Comparison of ENCODE assay signal across 22 cellular contexts in genomic region chrX:17748684-17749083, GRCh38. TPM values are rescaled to one million over a fixed set of nuclear protein-coding genes. Genes with fewer than 3 reads are reported as not detected.
DNase-seq lines count a peak whose midpoint lies in the region; ATAC-seq, FAIRE-seq and TF ChIP-seq lines count a peak whose summit lies in the region.
"Had no signal": no experiment of that assay in that cellular context is flagged by ENCODE, and none has a peak within 500 bp of the region (broad histone marks: within the 10 kb centered on the region; RNA-seq: fewer than 3 reads in every experiment).

No MANE protein-coding gene starts in this region.

- H3K27ac Mint-ChIP-seq in astrocyte (ENCODE audit: unreplicated experiment): no peak overlapping the region
- H3K27ac Mint-ChIP-seq: CD14-positive monocyte; CD4-positive, CD25-positive, alpha-beta regulatory T cell; CD8-positive, alpha-beta memory T cell had no signal

- TF ChIP-seq POLR2A in HepG2 (IDR thresholded peaks at IDR 0.05; ENCODE audit: insufficient read depth in 1 of 2, low read depth in 2 of 2, low read length in 2 of 2): no peak
- TF ChIP-seq POLR2A in right lobe of liver (IDR thresholded peaks at IDR 0.05): no peak

- FAIRE-seq in HepG2 (lab: Jason Lieb, UNC): no peak
- peak; percentile 82 for FAIRE-seq in astrocyte (lab: Jason Lieb, UNC)
- peak; percentile 39 for FAIRE-seq in kidney (lab: Jason Lieb, UNC)
- FAIRE-seq: G401.6, GM12891, GM19239 had no signal

- H3K27me3 ChIP-seq in HepG2 (ENCODE audit: control insufficient read depth in 1 of 2, insufficient read depth in 2 of 2, low read length in 2 of 2) (no peaks in the 10 kb centered on the region), right lobe of liver (no peaks in the 10 kb centered on the region), astrocyte (ENCODE audit: insufficient read depth, low read length) (no peaks in the 10 kb centered on the region)
- H3K27me3 ChIP-seq: BE2C had no signal

- BruUV-seq in HepG2 (replicated peaks; lab: Mats Ljungman, UMichigan): no TSS peak

- H3K9me3 Mint-ChIP-seq in astrocyte (ENCODE audit: unreplicated experiment): no peaks in the 10 kb centered on the region
- H3K9me3 Mint-ChIP-seq: CD14-positive monocyte; CD4-positive, alpha-beta memory T cell had no signal

- in situ Hi-C loops in HepG2 (cut with HindIII; ENCODE audit: extremely low pct_ligation_motif_present, low pct_unique_long_range_greater_than_20kb): no loop called here

- H3K27me3 Mint-ChIP-seq in astrocyte (ENCODE audit: low read depth, unreplicated experiment): peaks cover 3% of the 10 kb centered on the region
- H3K27me3 Mint-ChIP-seq: CD4-positive, alpha-beta memory T cell had no signal

- no peaks in the 10 kb centered on the region for H3K4me1 Mint-ChIP-seq in astrocyte (ENCODE audit: low read depth, unreplicated experiment)
- H3K4me1 Mint-ChIP-seq: CD4-positive, alpha-beta memory T cell; CD8-positive, alpha-beta memory T cell had no signal

- no peak overlapping the region for H3K4me2 ChIP-seq in HepG2 (ENCODE audit: low read depth, low read length)
- H3K4me2 ChIP-seq in astrocyte (ENCODE audit: low read length): no peak overlapping the region
- H3K4me2 ChIP-seq: BLaER1 had no signal

- no peaks in the 10 kb centered on the region for H3K36me3 Mint-ChIP-seq in astrocyte (ENCODE audit: low read depth, unreplicated experiment)

- TF ChIP-seq EP300 in HepG2 (IDR thresholded peaks at IDR 0.05; ENCODE audit: low read depth in 2 of 2, low read length in 2 of 2) (no peak), HepG2 (CRISPR knock-in tag; IDR thresholded peaks at IDR 0.05; ENCODE audit: borderline replicate concordance) (no peak)

- TF ChIP-seq CTCF in HepG2 (CRISPR knock-in tag; IDR thresholded peaks at IDR 0.05) (no peak), right lobe of liver (IDR thresholded peaks at IDR 0.05) (no peak), astrocyte (IDR thresholded peaks at IDR 0.05; ENCODE audit: insufficient read depth, low read depth, low read length) (no peak), kidney (IDR thresholded peaks at IDR 0.05; ENCODE audit: borderline replicate concordance, extremely low read depth, insufficient read depth) (no peak)

- CTCF ChIA-PET in HepG2 (lab: Yijun Ruan, JAX; ENCODE audit: low intra/inter-chr PET ratio, low total read pairs): no interaction called here

- intact Hi-C loops in HepG2 (cut with micrococcal nuclease; ENCODE audit: unreplicated experiment) (loop anchor here (5.0 kb wide), 1 partner anchor 1239 kb away; no protein-coding TSS in a partner anchor), right lobe of liver (cut with DNase I) (no loop called here), kidney (cut with DNase I) (no loop called here)

- H3K79me2 ChIP-seq in HepG2 (ENCODE audit: insufficient read depth, low read length) (peaks cover 63% of the 10 kb centered on the region), astrocyte (ENCODE audit: insufficient read depth, low read length) (no peaks in the 10 kb centered on the region)

- H3K27ac ChIP-seq in HepG2 (ENCODE audit: extremely low read length, insufficient read depth, low read length) (no peak overlapping the region), right lobe of liver (no peak overlapping the region), astrocyte (ENCODE audit: low read depth, low read length) (no peak overlapping the region), kidney (ENCODE audit: low read depth in 2 of 2, low read length in 2 of 2) (no peak overlapping the region)
- H3K27ac ChIP-seq: 22Rv1, BLaER1 had no signal

- TF ChIP-seq RAD21 in HepG2 (CRISPR knock-in tag; IDR thresholded peaks at IDR 0.05): no peak

- H3K9me3 ChIP-seq in HepG2 (ENCODE audit: low read length) (no peaks in the 10 kb centered on the region), right lobe of liver (no peaks in the 10 kb centered on the region), astrocyte (ENCODE audit: insufficient read depth, low read depth, low read length) (no peaks in the 10 kb centered on the region), kidney (ENCODE audit: control insufficient read depth in 1 of 2, low read length in 2 of 2) (no peaks in the 10 kb centered on the region)
- H3K9me3 ChIP-seq: BE2C, BLaER1 had no signal

- ATAC-seq in HepG2 (no peak), right lobe of liver (no peak)

- peaks cover 4 to 34% of the 10 kb centered on the region in 2 experiments for H3K36me3 ChIP-seq in HepG2 (replicated peaks in 1 of 2; ENCODE audit: control insufficient read depth in 1 of 2, insufficient read depth in 2 of 2, low read length in 2 of 2)
- peaks cover 0 to 9% (median 2%) of the 10 kb centered on the region in 4 donors for H3K36me3 ChIP-seq in right lobe of liver
- peaks cover 3% of the 10 kb centered on the region for H3K36me3 ChIP-seq in astrocyte (ENCODE audit: insufficient read depth, low read length)
- H3K36me3 ChIP-seq in kidney (ENCODE audit: control insufficient read depth in 1 of 2, insufficient read depth in 2 of 2, low read length in 2 of 2): peaks cover 0 to 19% of the 10 kb centered on the region in 2 donors
- H3K36me3 ChIP-seq: BLaER1 had no signal

- 93% methylated on average over 5 of the region's 5 CpGs for WGBS in HepG2 (ENCODE audit: low lambda C conversion rate)
- 38% methylated on average over 5 of the region's 5 CpGs for WGBS in right lobe of liver (ENCODE audit: insufficient coverage, low coverage, low lambda C conversion rate, missing lambda C conversion rate)

- H4K20me1 ChIP-seq in HepG2 (ENCODE audit: insufficient read depth, low read length) (no peaks in the 10 kb centered on the region), astrocyte (ENCODE audit: insufficient read depth, low read length) (peaks cover 2% of the 10 kb centered on the region)

- H3K4me3 ChIP-seq in HepG2 (replicated peaks in 1 of 3; ENCODE audit: insufficient read depth in 1 of 3, low read depth in 2 of 3, low read length in 3 of 3): no peak overlapping the region
- H3K4me3 ChIP-seq in right lobe of liver: no peak overlapping the region
- H3K4me3 ChIP-seq in astrocyte (ENCODE audit: insufficient read depth, low read depth, low read length): no peak overlapping the region
- no peak overlapping the region for H3K4me3 ChIP-seq in kidney (ENCODE audit: low read length in 2 of 2)
- H3K4me3 ChIP-seq: BLaER1 had no signal

- no peak overlapping the region for H3K9ac ChIP-seq in HepG2 (ENCODE audit: insufficient read depth, low read depth, low read length)
- no peak overlapping the region for H3K9ac ChIP-seq in astrocyte (ENCODE audit: low read length)
- H3K9ac ChIP-seq in kidney (ENCODE audit: low read length in 2 of 2): no peak overlapping the region
- H3K9ac ChIP-seq: BLaER1 had no signal

- DNase-seq in HepG2 (ENCODE audit: low spot score) (no peak), right lobe of liver (no peak), astrocyte (ENCODE audit: low read depth) (no peak), kidney (no peak), OCI-M2 (lab: John Stamatoyannopoulos, UW; ENCODE audit: unreplicated experiment) (no peak), DMS 273 treated with DMSO at 0.1 percent for 48 hours (lab: John Stamatoyannopoulos, UW) (no peak), islet precursor cell (no peak)
- DNase-seq: ACHN; BE2C; C1 segment of cervical spinal cord; CD4-positive, alpha-beta memory T cell; CD4-positive, CD25-positive, alpha-beta regulatory T cell; CD8-positive, alpha-beta memory T cell; COR-L47; DMS79 treated with DMSO at 0.1 percent for 48 hours; GF-D8 had no signal

- POLR2A ChIA-PET in HepG2 (lab: Yijun Ruan, JAX): no interaction called here

- H3K4me3 Mint-ChIP-seq in astrocyte (ENCODE audit: unreplicated experiment): no peak overlapping the region
- H3K4me3 Mint-ChIP-seq: CD14-positive monocyte; CD4-positive, alpha-beta memory T cell; CD4-positive, CD25-positive, alpha-beta regulatory T cell; CD8-positive, alpha-beta memory T cell had no signal

- H2AFZ ChIP-seq in HepG2 (ENCODE audit: low read length) (no peak overlapping the region), astrocyte (ENCODE audit: low read depth, low read length) (no peak overlapping the region)

- H3K4me1 ChIP-seq in HepG2 (ENCODE audit: insufficient read depth, low read length) (peaks cover 55% of the 10 kb centered on the region), right lobe of liver (peaks cover 0 to 20% (median 0%) of the 10 kb centered on the region in 4 donors), astrocyte (ENCODE audit: insufficient read depth, low read length) (no peaks in the 10 kb centered on the region), kidney (ENCODE audit: control insufficient read depth in 1 of 2, insufficient read depth in 1 of 2, low read depth in 1 of 2, low read length in 2 of 2) (no peaks in the 10 kb centered on the region)
- H3K4me1 ChIP-seq: BE2C, BLaER1 had no signal

RNA-seq across cellular contexts. Expression of gene SCML1, which starts 11.4 kb away (rescaled TPM):
- 24.2 and 29.0 TPM in 2 replicates for total RNA-seq in HepG2 (2016; rRNA removed; fragmentation: Illumina TruSeq; extraction: Trizol)
- total RNA-seq in HepG2 (2016; cell fraction: cytosol; rRNA removed; fragmentation: Illumina TruSeq; extraction: Trizol; ENCODE audit: low read depth): 3.4 and 3.6 TPM in 2 replicates
- 25.6 and 30.1 TPM in 2 replicates for total RNA-seq in HepG2 (2016; cell fraction: insoluble cytoplasmic fraction; rRNA removed; fragmentation: Illumina TruSeq; extraction: Trizol)
- 15.1 and 16.1 TPM in 2 replicates for total RNA-seq in HepG2 (2016; cell fraction: membrane; rRNA removed; fragmentation: Illumina TruSeq; extraction: Trizol)
- 46.3 and 51.2 TPM in 2 replicates for total RNA-seq in HepG2 (2016; cell fraction: nucleus; rRNA removed; fragmentation: Illumina TruSeq; extraction: Trizol)
- polyA plus RNA-seq in HepG2 (2011; rRNA removed): 98.2 and 129 TPM in 2 replicates
- polyA plus RNA-seq in HepG2 (2011; cell fraction: cytosol; rRNA removed): 52.1 and 54.9 TPM in 2 replicates
- 132 and 134 TPM in 2 replicates for polyA plus RNA-seq in HepG2 (2011; cell fraction: nucleus; rRNA removed)
- 50.7 and 55.4 TPM in 2 replicates for polyA plus RNA-seq in HepG2 (2012)
- 2.7 and 4.0 TPM in 2 replicates for polyA plus RNA-seq in HepG2 (2016; cell fraction: cytosol; fragmentation: Illumina TruSeq; extraction: Trizol; ENCODE audit: low read depth)
- polyA plus RNA-seq in HepG2 (2016; cell fraction: insoluble cytoplasmic fraction; fragmentation: Illumina TruSeq; extraction: Trizol; ENCODE audit: low read depth): 41.9 and 45.6 TPM in 2 replicates
- polyA plus RNA-seq in HepG2 (2016; cell fraction: membrane; fragmentation: Illumina TruSeq; extraction: Trizol; ENCODE audit: low read depth): 14.3 and 15.0 TPM in 2 replicates
- 122 and 131 TPM in 2 replicates for polyA plus RNA-seq in HepG2 (2016; cell fraction: nucleus; fragmentation: Illumina TruSeq; extraction: Trizol; ENCODE audit: insufficient read depth, low read depth)
- polyA minus RNA-seq in HepG2 (2011; rRNA and poly(A)+ RNA removed; ENCODE audit: low replicate concordance): 29.6 and 74.2 TPM in 2 replicates
- polyA minus RNA-seq in HepG2 (2011; cell fraction: cytosol; rRNA and poly(A)+ RNA removed): 26.4 and 26.5 TPM in 2 replicates
- 77.5 and 82.1 TPM in 2 replicates for polyA minus RNA-seq in HepG2 (2011; cell fraction: nucleus; rRNA and poly(A)+ RNA removed)
- total RNA-seq in right lobe of liver: 10 to 100 TPM in 5 of 6 experiments, 1 to 10 TPM in 1; 7.0 to 15.2 (median 13.8) TPM
- total RNA-seq in astrocyte: 4.2 and 5.1 TPM in 2 replicates
- total RNA-seq in kidney: 9.9 TPM
- 8.5 TPM for polyA plus RNA-seq in kidney (ENCODE audit: insufficient read depth, low read depth, low replicate concordance)
